In genomic region chr4:16225139-16225538, GRCh38 we compare ENCODE assay signal across 8 cellular contexts. TPM values are rescaled to one million over a fixed set of nuclear protein-coding genes. Genes with fewer than 3 reads are reported as not detected.
DNase-seq lines count a peak whose midpoint lies in the region; ATAC-seq, FAIRE-seq and TF ChIP-seq lines count a peak whose summit lies in the region.

No MANE protein-coding gene starts in this region.

- FAIRE-seq in keratinocyte (lab: Jason Lieb, UNC), result no peak

- TF ChIP-seq POLR2A in adrenal gland (IDR thresholded peaks at IDR 0.05) (no peak), transverse colon (IDR thresholded peaks at IDR 0.05) (no peak)

- H3K9me1 ChIP-seq in keratinocyte (ENCODE audit: control insufficient read depth, extremely low read depth, insufficient read depth, low read length), result no peaks in the 10 kb centered on the region

- no peaks in the 10 kb centered on the region for H3K9me3 ChIP-seq in HUES6 (ENCODE audit: control insufficient read depth, insufficient read depth, low read depth, low read length)
- no peaks in the 10 kb centered on the region for H3K9me3 ChIP-seq in adrenal gland (replicated peaks in 1 of 3)
- H3K9me3 ChIP-seq in keratinocyte (ENCODE audit: control insufficient read depth, low read depth, low read length), result no peaks in the 10 kb centered on the region
- no peaks in the 10 kb centered on the region for H3K9me3 ChIP-seq in transverse colon

- H3K79me2 ChIP-seq in keratinocyte (ENCODE audit: control insufficient read depth, insufficient read depth, low read length), result peaks cover 17% of the 10 kb centered on the region

- TF ChIP-seq CTCF in adrenal gland (IDR thresholded peaks at IDR 0.05), result peak in 1 of 6 experiments; percentile 22
- no peak for TF ChIP-seq CTCF in keratinocyte (optimal IDR thresholded peaks at IDR 0.05 in 1 of 3, IDR thresholded peaks at IDR 0.05 in 1 of 3, conservative IDR thresholded peaks at IDR 0.05 in 1 of 3; ENCODE audit: extremely low read depth in 1 of 3, insufficient read depth in 2 of 3, low read length in 3 of 3)
- TF ChIP-seq CTCF in transverse colon (IDR thresholded peaks at IDR 0.05), result no peak

- H2AFZ ChIP-seq in keratinocyte (ENCODE audit: control insufficient read depth, low read length), result no peak overlapping the region

- no peak for TF ChIP-seq EP300 in transverse colon (IDR thresholded peaks at IDR 0.05; ENCODE audit: low read depth)

- intact Hi-C loops in adrenal gland (cut with DNase I), result no loop called here
- intact Hi-C loops in transverse colon (cut with DNase I; ENCODE audit: low total_unique reads), result no loop called here

- ATAC-seq in HG03439 (IDR thresholded peaks at IDR 0.05; ENCODE audit: unreplicated experiment), result no peak

- no peak overlapping the region for H3K9ac ChIP-seq in HUES6 (ENCODE audit: low read length)
- peak overlapping the region; percentile 78 for H3K9ac ChIP-seq in keratinocyte (ENCODE audit: control insufficient read depth, extremely low read depth, insufficient read depth, low read length)

- peak overlapping the region; percentile 76 for H3K4me2 ChIP-seq in keratinocyte (ENCODE audit: control insufficient read depth, extremely low read depth, insufficient read depth, low read depth, low read length)

- H3K4me1 ChIP-seq in HUES6 (ENCODE audit: control insufficient read depth, insufficient read depth, low read length) (peaks cover 19% of the 10 kb centered on the region), adrenal gland (replicated peaks in 1 of 2) (peaks cover 38 to 68% of the 10 kb centered on the region in 2 donors), keratinocyte (ENCODE audit: control insufficient read depth, extremely low read depth, insufficient read depth, low read length) (peaks cover 8% of the 10 kb centered on the region), transverse colon (peaks cover 19 to 51% (median 42%) of the 10 kb centered on the region in 4 donors)

- H3K27ac ChIP-seq in HUES6 (ENCODE audit: low read depth, low read length) (no peak overlapping the region), adrenal gland (peak overlapping the region in 4 of 5 donors; percentile 37 to 98 (median 76)), keratinocyte (ENCODE audit: control insufficient read depth, insufficient read depth, low read length) (peak overlapping the region; percentile 50), transverse colon (peak overlapping the region; percentile 96 to 100 (median 99))

- in situ Hi-C loops in transverse colon (cut with MboI; ENCODE audit: low pct_ligation_motif_present in 1 of 4, low pct_unique_long_range_greater_than_20kb in 1 of 4, low sequenced_read_pairs in 3 of 4), result no loop called here

- H3K4me3 ChIP-seq in HUES6 (ENCODE audit: low read depth, low read length), result peak overlapping the region; percentile 97
- H3K4me3 ChIP-seq in adrenal gland, result peak overlapping the region in 2 of 4 donors; percentile 86 to 95
- peak overlapping the region; percentile 62 to 85 (median 69) for H3K4me3 ChIP-seq in keratinocyte (ENCODE audit: control insufficient read depth in 2 of 3, extremely low read depth in 1 of 3, insufficient read depth in 2 of 3, low read depth in 1 of 3, low read length in 3 of 3)
- H3K4me3 ChIP-seq in transverse colon, result peak overlapping the region in 3 of 4 donors; percentile 95 to 99 (median 96)

- WGBS in adrenal gland, 4 donors, result 3 to 5% (median 4%) methylated on average over 5 of the region's 5 CpGs
- 2 to 8% methylated on average over 5 of the region's 5 CpGs for WGBS in transverse colon (ENCODE audit: low coverage in 1 of 2), 2 donors

- peak; percentile 30 for DNase-seq in AG20443 (ENCODE audit: low spot score)
- DNase-seq in adrenal gland, result no peak
- DNase-seq in keratinocyte (ENCODE audit: low read depth, low spot score), result no peak
- DNase-seq in transverse colon, result no peak
- no peak for DNase-seq in NCI-H226
- DNase-seq in NCI-H2227 (lab: John Stamatoyannopoulos, UW; ENCODE audit: unreplicated experiment), result no peak

- dilution Hi-C loops in keratinocyte (cut with MboI; ENCODE audit: extremely low pct_ligation_motif_present, low sequenced_read_pairs), result no loop called here

- no peaks in the 10 kb centered on the region for H3K36me3 ChIP-seq in HUES6 (ENCODE audit: control insufficient read depth, insufficient read depth, low read length)
- H3K36me3 ChIP-seq in adrenal gland (replicated peaks in 1 of 2), result no peaks in the 10 kb centered on the region
- H3K36me3 ChIP-seq in keratinocyte (ENCODE audit: control insufficient read depth in 2 of 2, extremely low read depth in 1 of 2, insufficient read depth in 2 of 2, low read length in 2 of 2), result no peaks in the 10 kb centered on the region
- H3K36me3 ChIP-seq in transverse colon, result no peaks in the 10 kb centered on the region

- H3K27me3 ChIP-seq in HUES6 (ENCODE audit: control insufficient read depth, insufficient read depth, low read length) (no peaks in the 10 kb centered on the region), adrenal gland (no peaks in the 10 kb centered on the region), keratinocyte (ENCODE audit: control insufficient read depth, extremely low read depth, insufficient read depth, low read length) (no peaks in the 10 kb centered on the region), transverse colon (no peaks in the 10 kb centered on the region)

- H4K20me1 ChIP-seq in keratinocyte (ENCODE audit: control insufficient read depth, extremely low read depth, insufficient read depth, low read length), result no peaks in the 10 kb centered on the region

RNA-seq across cellular contexts. Expression of gene TAPT1, which starts 1.1 kb away (rescaled TPM):
- total RNA-seq in adrenal gland (100 to 1,000 TPM in 1 of 8 donors, 10 to 100 TPM in 7; 33.2 to 119 (median 51.1) TPM), transverse colon (10 to 100 TPM; 21.5 to 54.6 (median 29.8) TPM)
- polyA plus RNA-seq in adrenal gland (10 to 100 TPM; 39.3 to 58.8 (median 56.2) TPM), keratinocyte (8.6 to 10.7 TPM (median 9.2 TPM) in 3 replicates)
- 8.3 TPM for polyA plus RNA-seq in keratinocyte (2011; ENCODE audit: low read depth)
- 3.8 and 8.9 TPM in 2 replicates for polyA plus RNA-seq in keratinocyte (2011; cell fraction: cytosol; rRNA removed)
- 14.6 and 17.3 TPM in 2 replicates for polyA plus RNA-seq in keratinocyte (2011; cell fraction: nucleus; rRNA removed)
- 6.2 and 8.5 TPM in 2 replicates for polyA plus RNA-seq in keratinocyte (2012; ENCODE audit: low replicate concordance)
- polyA minus RNA-seq in keratinocyte, result 3.8 to 16.7 TPM (median 12.2 TPM) in 3 replicates
- 5.6 TPM for polyA minus RNA-seq in keratinocyte (2011; cell fraction: cytosol; rRNA and poly(A)+ RNA removed)
- polyA minus RNA-seq in keratinocyte (2011; cell fraction: nucleus; rRNA and poly(A)+ RNA removed), result 14.2 and 21.9 TPM in 2 replicates
